22 cellular contexts compared by ENCODE assay signal in genomic region chr16:2955438-2955778, GRCh38. TPM values are rescaled to one million over a fixed set of nuclear protein-coding genes. Genes with fewer than 3 reads are reported as not detected.
A peak's percentile ranks its signal among the peaks of the same experiment; 100 is the strongest.
DNase-seq lines count a peak whose midpoint lies in the region; ATAC-seq and TF ChIP-seq lines count a peak whose summit lies in the region.
"Had no signal": no experiment of that assay in that cellular context is flagged by ENCODE, and none has a peak within 500 bp of the region (broad histone marks: within the 10 kb centered on the region; RNA-seq: fewer than 3 reads in every experiment).

No MANE protein-coding gene starts in this region.

- H3K9ac ChIP-seq in BLaER1 treated with 17β-estradiol and CSF1 and Interleukin-3, amounts not matched to agents 10 nM and 100 nM, result peak overlapping the region in 5 of 11 experiments; percentile 53 to 76 (median 69); a peak in 7 of 22 replicates

- no peak overlapping the region; the same call in 1 of the 2 replicates for H2AFZ ChIP-seq in GM23338

- TF ChIP-seq CTCF in GM23338 (conservative IDR thresholded peaks at IDR 0.05; ENCODE audit: low read depth in 2 of 2) (no peak), chondrocyte (IDR thresholded peaks at IDR 0.05) (no peak), neutrophil (IDR thresholded peaks at IDR 0.05) (no peak)

- DNase-seq in GM23338 (ENCODE audit: low spot score) (no peak), chondrocyte (ENCODE audit: low spot score) (peak; percentile 71), SW480 (ENCODE audit: low spot score) (no peak), NCI-H1048 (lab: John Stamatoyannopoulos, UW) (no peak)
- no peak for DNase-seq in effector CD8-positive, alpha-beta T cell (lab: John Stamatoyannopoulos, UW)
- DNase-seq: DND-41; Karpas-422; MG63; NCI-H1092 treated with DMSO at 0.1 percent for 48 hours; NCI-H1694; NCI-H2107; NCI-H510A; NCI-H748 treated with DMSO at 0.1 percent for 48 hours; NK-92 treated with Interleukin-12 subunit alpha and Interleukin-12 subunit beta, amount 100 ng/mL, for 24 hours; SHP77 had no signal

- H3K36me3 Mint-ChIP-seq in GM23338 (ENCODE audit: low read depth) (no peaks in the 10 kb centered on the region), chondrocyte (ENCODE audit: low read depth) (no peaks in the 10 kb centered on the region)
- H3K36me3 Mint-ChIP-seq: IgD-negative memory B cell had no signal

- peak; percentile 31 for ATAC-seq in GM23338
- ATAC-seq: HCT116 had no signal

- H3K9me3 ChIP-seq in BLaER1 treated with 17β-estradiol and CSF1 and Interleukin-3, amounts not matched to agents 10 nM and 100 nM (replicated peaks in 1 of 11), result no peaks in the 10 kb centered on the region
- H3K9me3 ChIP-seq in neutrophil, result no peaks in the 10 kb centered on the region
- H3K9me3 ChIP-seq: MG63 had no signal

- no peak overlapping the region for H3K4me3 ChIP-seq in BLaER1 treated with 17β-estradiol and CSF1 and Interleukin-3, amounts not matched to agents 10 nM and 100 nM
- no peak overlapping the region; the same call in 1 of the 2 replicates for H3K4me3 ChIP-seq in GM23338
- peak overlapping the region; percentile 44 to 48 for H3K4me3 ChIP-seq in neutrophil (ENCODE audit: low read depth in 1 of 2, low read length in 1 of 2)
- H3K4me3 ChIP-seq: MG63, SK-N-MC had no signal

- H3F3A ChIP-seq in GM23338 (replicated peaks; ENCODE audit: low read depth), result 0 out of 2 replicates have a peak, but pooled peaks cover 9% of the 10 kb centered on the region

- H3K4me1 Mint-ChIP-seq in GM23338, result peaks cover 22% of the 10 kb centered on the region
- H3K4me1 Mint-ChIP-seq in chondrocyte (ENCODE audit: low read depth), result no peaks in the 10 kb centered on the region

- peaks cover 40 to 86% (median 77%) of the 10 kb centered on the region in 10 experiments for H3K4me1 ChIP-seq in BLaER1 treated with 17β-estradiol and CSF1 and Interleukin-3, amounts not matched to agents 10 nM and 100 nM
- H3K4me1 ChIP-seq in GM23338 (ENCODE audit: insufficient read depth) (peaks cover 20% of the 10 kb centered on the region; the same call in 1 of the 2 replicates), neutrophil (ENCODE audit: control insufficient read depth in 1 of 2, insufficient read depth in 1 of 2, low read depth in 1 of 2, low read length in 1 of 2) (peaks cover 28 to 31% of the 10 kb centered on the region in 2 experiments)

- H3K4me2 ChIP-seq in BLaER1 treated with 17β-estradiol and CSF1 and Interleukin-3, amounts not matched to agents 10 nM and 100 nM, result peak overlapping the region; percentile 68 to 95 (median 90); a peak in 20 of 22 replicates
- peak overlapping the region; percentile 51 for H3K4me2 ChIP-seq in GM23338

- H3K9me3 Mint-ChIP-seq in GM23338 (no peaks in the 10 kb centered on the region), chondrocyte (ENCODE audit: low read depth) (no peaks in the 10 kb centered on the region)
- H3K9me3 Mint-ChIP-seq: IgD-negative memory B cell had no signal

- H3K36me3 ChIP-seq in BLaER1 treated with 17β-estradiol and CSF1 and Interleukin-3, amounts not matched to agents 10 nM and 100 nM, result no peaks in the 10 kb centered on the region
- H3K36me3 ChIP-seq in GM23338 (ENCODE audit: insufficient read depth) (no peaks in the 10 kb centered on the region), neutrophil (peaks cover 9% of the 10 kb centered on the region)
- H3K36me3 ChIP-seq: MG63 had no signal

- H3K79me2 ChIP-seq in GM23338 (replicated peaks; ENCODE audit: insufficient read depth), result no peaks in the 10 kb centered on the region

- H3K9me2 ChIP-seq in GM23338 (ENCODE audit: insufficient read depth), result no peaks in the 10 kb centered on the region

- H4K20me1 ChIP-seq in BLaER1 treated with 17β-estradiol and CSF1 and Interleukin-3, amounts not matched to agents 10 nM and 100 nM, result peaks cover 0 to 11% (median 0%) of the 10 kb centered on the region in 11 experiments; a peak in 2 of 22 replicates
- no peaks in the 10 kb centered on the region for H4K20me1 ChIP-seq in GM23338 (replicated peaks; ENCODE audit: insufficient read depth)

- peaks cover 13% of the 10 kb centered on the region for H3K27me3 Mint-ChIP-seq in GM23338 (ENCODE audit: insufficient read depth, low read depth, poor library complexity)
- peaks cover 10% of the 10 kb centered on the region for H3K27me3 Mint-ChIP-seq in chondrocyte (ENCODE audit: low read depth)

- H3K4me3 Mint-ChIP-seq in GM23338, result no peak overlapping the region
- H3K4me3 Mint-ChIP-seq in chondrocyte (ENCODE audit: unreplicated experiment), result no peak overlapping the region
- H3K4me3 Mint-ChIP-seq: IgD-negative memory B cell had no signal

- H3K27ac Mint-ChIP-seq in GM23338 (no peak overlapping the region), chondrocyte (ENCODE audit: unreplicated experiment) (no peak overlapping the region)
- H3K27ac Mint-ChIP-seq: IgD-negative memory B cell had no signal

- peak overlapping the region in 7 of 11 experiments; percentile 55 to 86 (median 67); a peak in 10 of 22 replicates for H3K27ac ChIP-seq in BLaER1 treated with 17β-estradiol and CSF1 and Interleukin-3, amounts not matched to agents 10 nM and 100 nM
- H3K27ac ChIP-seq in GM23338 (ENCODE audit: low read depth), result no peak overlapping the region
- H3K27ac ChIP-seq in neutrophil, result peak overlapping the region; percentile 58
- H3K27ac ChIP-seq: C4-2B, SK-N-MC had no signal

- peaks cover 0 to 25% (median 0%) of the 10 kb centered on the region in 11 experiments; a peak in 4 of 22 replicates for H3K27me3 ChIP-seq in BLaER1 treated with 17β-estradiol and CSF1 and Interleukin-3, amounts not matched to agents 10 nM and 100 nM
- H3K27me3 ChIP-seq in GM23338 (ENCODE audit: insufficient read depth) (no peaks in the 10 kb centered on the region), neutrophil (no peaks in the 10 kb centered on the region)

TF ChIP-seq in GM23338, 12 proteins besides CTCF, POLR2A, EP300 and RAD21 (continues in another document):
- TF ChIP-seq CREB1 (CRISPR knock-in tag; IDR thresholded peaks at IDR 0.05; ENCODE audit: low read depth), result no peak

RNA-seq across cellular contexts. Expression of gene KREMEN2, which starts 8.7 kb away (rescaled TPM):
- total RNA-seq in GM23338 (2014; rRNA removed; shearing (Covaris generic)), result 16.1 and 17.6 TPM in 2 replicates
- polyA plus RNA-seq in GM23338 (2016; fragmentation: Nextera tagmentation; extraction: Ambion mirVana), result 4.7 and 4.9 TPM in 2 replicates
- not detected in 3 replicates for total RNA-seq in chondrocyte

RNA-seq across cellular contexts. Expression of gene PAQR4, which starts 13.7 kb away (rescaled TPM):
- total RNA-seq in GM23338 (2014; rRNA removed; shearing (Covaris generic)), result 17.7 and 29.3 TPM in 2 replicates
- polyA plus RNA-seq in GM23338 (2016; fragmentation: Nextera tagmentation; extraction: Ambion mirVana), result 7.0 and 8.8 TPM in 2 replicates
- total RNA-seq in chondrocyte, result 8.2 to 15.9 TPM (median 9.5 TPM) in 3 replicates

RNA-seq across cellular contexts. Expression of gene PKMYT1, which starts 24.8 kb away (rescaled TPM):
- 82.1 and 100 TPM in 2 replicates for total RNA-seq in GM23338 (2014; rRNA removed; shearing (Covaris generic))
- polyA plus RNA-seq in GM23338 (2016; fragmentation: Nextera tagmentation; extraction: Ambion mirVana), result 90.9 and 104 TPM in 2 replicates
- total RNA-seq in chondrocyte, result 6.2 to 23.2 TPM (median 7.2 TPM) in 3 replicates

RNA-seq across cellular contexts. Expression of gene FLYWCH1, which starts 43.7 kb away (rescaled TPM):
- 22.9 and 29.3 TPM in 2 replicates for total RNA-seq in GM23338 (2014; rRNA removed; shearing (Covaris generic))
- polyA plus RNA-seq in GM23338 (2016; fragmentation: Nextera tagmentation; extraction: Ambion mirVana), result 6.0 and 7.5 TPM in 2 replicates
- total RNA-seq in chondrocyte, result 36.1 to 47.1 TPM (median 38.6 TPM) in 3 replicates

RNA-seq across cellular contexts. Expression of gene CLDN9, which starts 57.3 kb away (rescaled TPM):
- total RNA-seq in GM23338 (2014; rRNA removed; shearing (Covaris generic)), result 1.0 and 3.0 TPM in 2 replicates
- polyA plus RNA-seq in GM23338 (2016; fragmentation: Nextera tagmentation; extraction: Ambion mirVana), result 1.3 and 1.8 TPM in 2 replicates
- total RNA-seq in chondrocyte, result not detected in 3 replicates
- total RNA-seq: A673 had no signal
- polyA plus RNA-seq: IgD-negative memory B cell had no signal

Comparison
In these comparisons a context has a peak if more than half of its experiments do, and no peak if none do; other contexts are left out.
1. H3K4me3 ChIP-seq: peak in neutrophil (2 of 2); none in BLaER1 treated with 17β-estradiol and CSF1 and Interleukin-3, amounts not matched to agents 10 nM and 100 nM (0 of 10) and GM23338 (single experiment).
2. RNA of gene KREMEN2, which starts 8.7 kb away (total RNA-seq): 16.1 to 17.6 TPM in GM23338; not detected in chondrocyte; every median in the first group is over 10 times any median in the second.